ENCODE assay signal across 26 cellular contexts in the genomic region with DNA sequence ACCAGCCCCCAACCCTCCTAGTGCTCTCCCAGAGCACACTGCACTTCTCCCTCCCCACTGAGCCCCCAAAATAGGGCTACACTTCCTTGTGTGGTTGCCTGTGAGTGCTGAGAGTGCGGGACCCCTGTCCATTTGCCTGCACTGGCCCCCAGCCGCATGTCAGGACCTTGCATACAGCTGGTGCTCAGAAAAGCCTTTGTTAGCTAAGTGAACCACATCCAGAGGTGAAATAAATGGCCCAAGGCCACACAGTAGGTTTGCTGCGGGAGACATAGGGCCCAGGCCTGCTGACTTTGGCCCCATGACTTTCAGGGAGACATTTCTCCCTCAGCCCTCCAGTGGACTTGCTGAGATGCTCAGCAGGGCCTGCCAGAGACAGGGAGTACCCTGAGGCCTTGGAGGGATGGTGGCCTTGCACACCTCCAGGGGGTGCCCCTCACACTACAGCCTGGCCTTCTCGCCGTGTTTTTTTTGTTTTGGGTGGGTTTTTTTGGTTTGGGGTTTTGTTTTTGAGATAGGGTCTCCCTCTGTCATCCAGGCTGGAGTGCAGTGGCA. TPM values are rescaled to one million over a fixed set of nuclear protein-coding genes. Genes with fewer than 3 reads are reported as not detected.
DNase-seq lines count a peak whose midpoint lies in the region; ATAC-seq and TF ChIP-seq lines count a peak whose summit lies in the region.
"Had no signal": no experiment of that assay in that cellular context is flagged by ENCODE, and none has a peak within 500 bp of the region (broad histone marks: within the 10 kb centered on the region; RNA-seq: fewer than 3 reads in every experiment).

No MANE protein-coding gene starts in this region.

- ATAC-seq in lower lobe of right lung (no peak), HG03439 (IDR thresholded peaks at IDR 0.05; ENCODE audit: unreplicated experiment) (no peak)
- ATAC-seq: PC-3 had no signal

- intact Hi-C loops in lower lobe of right lung (cut with DNase I): no loop called here
- intact Hi-C loops in tibial artery (cut with DNase I; ENCODE audit: low total_unique reads): loop anchor here (2.0 to 10.0 kb wide), 2 partner anchors 35 to 167 kb away; no protein-coding TSS in a partner anchor
- intact Hi-C loops in uterus (cut with DNase I; ENCODE audit: low total_unique reads): loop anchor here (5.0 kb wide), 1 partner anchor 35 kb away; no protein-coding TSS in a partner anchor

- H3K27ac ChIP-seq in KOPT-K1 (ENCODE audit: low read depth, low read length, poor library complexity, severe bottlenecking) (peak overlapping the region; percentile 28), lower lobe of right lung (no peak overlapping the region), tibial artery (no peak overlapping the region), uterus (no peak overlapping the region)
- H3K27ac ChIP-seq: C4-2B had no signal

- no peaks in the 10 kb centered on the region for H3K36me3 ChIP-seq in KOPT-K1 (ENCODE audit: insufficient read depth, low read length)
- no peaks in the 10 kb centered on the region for H3K36me3 ChIP-seq in lower lobe of right lung
- no peaks in the 10 kb centered on the region for H3K36me3 ChIP-seq in tibial artery
- no peaks in the 10 kb centered on the region for H3K36me3 ChIP-seq in uterus

- H3K4me3 ChIP-seq in lower lobe of right lung (no peak overlapping the region), tibial artery (no peak overlapping the region), uterus (no peak overlapping the region)
- H3K4me3 ChIP-seq: smooth muscle cell had no signal

- DNase-seq in stimulated activated CD4-positive, alpha-beta T cell treated with anti-CD3 and anti-CD28 coated beads, Interleukin-1b, Interleukin-23, amount 100 ng/mL, for 48 hours: peak; percentile 0
- no peak for DNase-seq in stimulated activated CD4-positive, alpha-beta T cell treated with anti-CD3 and anti-CD28 coated beads, Interleukin-4, amount 100 ng/mL, for 1 hour
- DNase-seq in lower lobe of right lung: peak; percentile 18
- DNase-seq in tibial artery: peak; percentile 12 to 31
- no peak for DNase-seq in uterus
- no peak for DNase-seq in putamen (ENCODE audit: low spot score)
- DNase-seq: activated gamma-delta T cell, amygdala, EL, hippocampal formation, mesenchymal stem cell, NCI-H1092, NCI-H1694 treated with DMSO at 0.1 percent for 48 hours, NCI-H2171, NCI-H510A, occipital lobe, PC-3, retina, SHP77, T1000 had no signal

- H3K27me3 ChIP-seq in lower lobe of right lung (ENCODE audit: low read depth) (no peaks in the 10 kb centered on the region), tibial artery (no peaks in the 10 kb centered on the region), uterus (no peaks in the 10 kb centered on the region)

- H3K9me3 ChIP-seq in KOPT-K1 (ENCODE audit: insufficient read depth, low read length, poor library complexity, severe bottlenecking): no peaks in the 10 kb centered on the region
- H3K9me3 ChIP-seq in lower lobe of right lung: no peaks in the 10 kb centered on the region
- no peaks in the 10 kb centered on the region for H3K9me3 ChIP-seq in tibial artery
- no peaks in the 10 kb centered on the region for H3K9me3 ChIP-seq in uterus

- TF ChIP-seq POLR2A in uterus (IDR thresholded peaks at IDR 0.05): no peak

- H3K4me1 ChIP-seq in lower lobe of right lung (peaks cover 19% of the 10 kb centered on the region), tibial artery (peaks cover 7 to 22% (median 17%) of the 10 kb centered on the region in 4 donors), uterus (peaks cover 11 to 13% of the 10 kb centered on the region in 2 donors)

- TF ChIP-seq CTCF in lower lobe of right lung (IDR thresholded peaks at IDR 0.05) (no peak), tibial artery (IDR thresholded peaks at IDR 0.05) (no peak), uterus (IDR thresholded peaks at IDR 0.05) (no peak)

RNA-seq across cellular contexts. Expression of gene SSTR3, which starts 10.2 kb away (rescaled TPM):
- total RNA-seq in lower lobe of right lung (not detected), uterus (1 to 10 TPM in 2 of 4 donors, under 1 TPM in 1, not detected in 1; under 0.01 to 5.8 (median 3.1) TPM)
- total RNA-seq: chondrocyte, endothelial cell of umbilical vein, occipital lobe, smooth muscle cell had no signal

RNA-seq across cellular contexts. Expression of gene C1QTNF6, which starts 14.0 kb away (rescaled TPM):
- total RNA-seq in lower lobe of right lung: 5.3 TPM
- total RNA-seq in uterus: 10 to 100 TPM in 1 of 4 donors, 1 to 10 TPM in 2, under 1 TPM in 1; 0.29 to 16.0 (median 3.1) TPM

RNA-seq across cellular contexts. Expression of gene RAC2, which starts 42.0 kb away (rescaled TPM):
- total RNA-seq in lower lobe of right lung: 111 TPM
- 1 to 10 TPM; 2.4 to 6.7 (median 4.5) TPM for total RNA-seq in uterus
- total RNA-seq: occipital lobe had no signal

RNA-seq across cellular contexts. Expression of gene IL2RB, which starts 52.4 kb away (rescaled TPM):
- total RNA-seq in lower lobe of right lung: 10.2 TPM
- total RNA-seq in uterus: 1 to 10 TPM in 1 of 4 donors, under 1 TPM in 1, not detected in 2; 0.48 to 1.6 TPM
- total RNA-seq: endothelial cell of umbilical vein, occipital lobe, PC-3 had no signal

Comparison
In these comparisons a context has a peak if more than half of its experiments do, and no peak if none do; other contexts are left out.
1. DNase-seq: peak in stimulated activated CD4-positive, alpha-beta T cell treated with anti-CD3 and anti-CD28 coated beads, Interleukin-1b, Interleukin-23, amount 100 ng/mL, for 48 hours (single experiment), lower lobe of right lung (single experiment) and tibial artery (2 of 2); none in stimulated activated CD4-positive, alpha-beta T cell treated with anti-CD3 and anti-CD28 coated beads, Interleukin-4, amount 100 ng/mL, for 1 hour (single experiment), uterus (0 of 2) and putamen (single experiment).
2. RNA of gene RAC2, which starts 42.0 kb away (total RNA-seq): 111 TPM in lower lobe of right lung (single experiment); 2.4 to 6.7 TPM in uterus; every median in the first group is over 10 times any median in the second.